ENCODE assay signal across 20 cellular contexts in genomic region chr16:69779724-69780123, GRCh38. TPM values are rescaled to one million over a fixed set of nuclear protein-coding genes. Genes with fewer than 3 reads are reported as not detected.
A peak's percentile ranks its signal among the peaks of the same experiment; 100 is the strongest.
DNase-seq lines count a peak whose midpoint lies in the region; ATAC-seq, FAIRE-seq and TF ChIP-seq lines count a peak whose summit lies in the region.
"Had no signal": no experiment of that assay in that cellular context is flagged by ENCODE, and none has a peak within 500 bp of the region (broad histone marks: within the 10 kb centered on the region; RNA-seq: fewer than 3 reads in every experiment).

No MANE protein-coding gene starts in this region.

- H3K4me1 ChIP-seq in SK-N-SH (ENCODE audit: control insufficient read depth in 1 of 2, insufficient read depth in 2 of 2, low read depth in 1 of 2, low read length in 1 of 2): peaks cover 0 to 5% of the 10 kb centered on the region in 2 experiments; a peak in 2 of 4 replicates
- H3K4me1 ChIP-seq: BLaER1, Caco-2 had no signal

- no peak overlapping the region for H3K27ac ChIP-seq in SK-N-SH (ENCODE audit: low read depth in 2 of 2, low read length in 1 of 2)
- H3K27ac ChIP-seq: BLaER1, GM23248 had no signal

- TF ChIP-seq CTCF in LNCaP clone FGC (IDR thresholded peaks at IDR 0.05; ENCODE audit: control insufficient read depth, extremely low read depth, insufficient read depth) (no peak), SK-N-SH (IDR thresholded peaks at IDR 0.05) (no peak), glutamatergic neuron (IDR thresholded peaks at IDR 0.05; ENCODE audit: partially characterized antibody, unreplicated experiment) (no peak)

- intact Hi-C loops in head of caudate nucleus (cut with DNase I): no loop called here

- TF ChIP-seq RAD21 in SK-N-SH (IDR thresholded peaks at IDR 0.05; ENCODE audit: low read length): no peak

- TF ChIP-seq EP300 in SK-N-SH (IDR thresholded peaks at IDR 0.05; ENCODE audit: borderline replicate concordance in 1 of 2, low read depth in 1 of 2, low read length in 1 of 2): peak in 1 of 2 experiments; percentile 34; a peak in 1 of 4 replicates

- H3K9me3 Mint-ChIP-seq in stimulated activated memory B cell treated with anti-CD40 and anti-IgM and Interleukin-4, amounts not matched to agents 10 μg/mL and 1 μg/mL and 100 μg/mL, for 72 hours: peaks cover 6% of the 10 kb centered on the region
- H3K9me3 Mint-ChIP-seq in glutamatergic neuron (ENCODE audit: unreplicated experiment): peaks cover 2% of the 10 kb centered on the region

- POLR2A ChIA-PET in SK-N-SH (lab: Yijun Ruan, JAX): no interaction called here

- H3K4me1 Mint-ChIP-seq in stimulated activated memory B cell treated with anti-CD40 and anti-IgM and Interleukin-4, amounts not matched to agents 10 μg/mL and 1 μg/mL and 100 μg/mL, for 72 hours: peaks cover 8% of the 10 kb centered on the region
- no peaks in the 10 kb centered on the region for H3K4me1 Mint-ChIP-seq in glutamatergic neuron (ENCODE audit: low read depth, unreplicated experiment)

- no peak overlapping the region for H3K4me3 Mint-ChIP-seq in stimulated activated memory B cell treated with anti-CD40 and anti-IgM and Interleukin-4, amounts not matched to agents 10 μg/mL and 1 μg/mL and 100 μg/mL, for 72 hours
- no peak overlapping the region for H3K4me3 Mint-ChIP-seq in glutamatergic neuron (ENCODE audit: unreplicated experiment)
- H3K4me3 Mint-ChIP-seq: B cell; CD4-positive, CD25-positive, alpha-beta regulatory T cell; CD8-positive, alpha-beta T cell had no signal

- H3K9ac ChIP-seq in SK-N-SH: no peak overlapping the region
- H3K9ac ChIP-seq: BLaER1, GM23248 had no signal

- H4K20me1 ChIP-seq in SK-N-SH (ENCODE audit: insufficient read depth): no peaks in the 10 kb centered on the region

- CTCF ChIA-PET in SK-N-SH (lab: Yijun Ruan, JAX): interaction anchor here (1.0 kb wide), 1 partner anchor 158 kb away, joined by 3 read pairs; no protein-coding TSS in a partner anchor

- WGBS in SK-N-SH (ENCODE audit: low lambda C conversion rate): 50% methylated on average over 2 of the region's 2 CpGs

- no peak overlapping the region for H3K4me2 ChIP-seq in SK-N-SH
- H3K4me2 ChIP-seq: BLaER1 had no signal

- H2AFZ ChIP-seq in SK-N-SH (ENCODE audit: low read depth): no peak overlapping the region
- H2AFZ ChIP-seq: GM23248 had no signal

- no peak for DNase-seq in LNCaP clone FGC (ENCODE audit: low read depth)
- peak; percentile 34 for DNase-seq in SK-N-SH
- no peak for DNase-seq in head of caudate nucleus
- DNase-seq in glutamatergic neuron: no peak
- DNase-seq: Caco-2; CD4-positive, CD25-positive, alpha-beta regulatory T cell; CD8-positive, alpha-beta T cell; DMS153; DND-41; GM23248; H7; HCEC 1CT had no signal

- no peaks in the 10 kb centered on the region for H3K27me3 Mint-ChIP-seq in stimulated activated memory B cell treated with anti-CD40 and anti-IgM and Interleukin-4, amounts not matched to agents 10 μg/mL and 1 μg/mL and 100 μg/mL, for 72 hours
- no peaks in the 10 kb centered on the region for H3K27me3 Mint-ChIP-seq in glutamatergic neuron (ENCODE audit: unreplicated experiment)
- H3K27me3 Mint-ChIP-seq: B cell; CD4-positive, CD25-positive, alpha-beta regulatory T cell had no signal

- H3K36me3 Mint-ChIP-seq in stimulated activated memory B cell treated with anti-CD40 and anti-IgM and Interleukin-4, amounts not matched to agents 10 μg/mL and 1 μg/mL and 100 μg/mL, for 72 hours: peaks cover 30% of the 10 kb centered on the region
- H3K36me3 Mint-ChIP-seq in glutamatergic neuron (ENCODE audit: unreplicated experiment): no peaks in the 10 kb centered on the region

- 0 out of 2 replicates have a peak overlapping the region, but pooled peaks have one; percentile 8 for H3K4me3 ChIP-seq in LNCaP clone FGC (ENCODE audit: low read depth, low read length)
- no peak overlapping the region for H3K4me3 ChIP-seq in SK-N-SH (ENCODE audit: low read depth in 2 of 2, low read length in 1 of 2)
- H3K4me3 ChIP-seq: BLaER1, GM23248 had no signal

- peaks cover 4% of the 10 kb centered on the region for H3F3A ChIP-seq in SK-N-SH (replicated peaks; ENCODE audit: insufficient read depth)

- no peak overlapping the region for H3K27ac Mint-ChIP-seq in stimulated activated memory B cell treated with anti-CD40 and anti-IgM and Interleukin-4, amounts not matched to agents 10 μg/mL and 1 μg/mL and 100 μg/mL, for 72 hours
- H3K27ac Mint-ChIP-seq in glutamatergic neuron (ENCODE audit: unreplicated experiment): no peak overlapping the region
- H3K27ac Mint-ChIP-seq: B cell; CD8-positive, alpha-beta T cell had no signal

- no peaks in the 10 kb centered on the region for H3K9me3 ChIP-seq in SK-N-SH

- no peaks in the 10 kb centered on the region for H3K27me3 ChIP-seq in SK-N-SH (ENCODE audit: insufficient read depth)
- H3K27me3 ChIP-seq: BLaER1 had no signal

- peaks cover 0 to 7% of the 10 kb centered on the region in 2 experiments for H3K36me3 ChIP-seq in SK-N-SH (replicated peaks in 1 of 2; ENCODE audit: control insufficient read depth in 1 of 2, insufficient read depth in 2 of 2, low read length in 1 of 2)

- no peaks in the 10 kb centered on the region for H3K9me2 ChIP-seq in SK-N-SH

- FAIRE-seq in endometrium (lab: Jason Lieb, UNC): peak; percentile 93
- FAIRE-seq: A204.1, G401.6, GM12892, H1 had no signal

- ATAC-seq in stimulated activated memory B cell treated with anti-CD40 and anti-IgM and Interleukin-4, amounts not matched to agents 10 μg/mL and 1 μg/mL and 100 μg/mL, for 72 hours: no peak
- ATAC-seq: CD8-positive, alpha-beta T cell had no signal

- peaks cover 32% of the 10 kb centered on the region for H3K79me2 ChIP-seq in SK-N-SH (ENCODE audit: insufficient read depth)

TF ChIP-seq in SK-N-SH, 30 proteins besides CTCF, POLR2A, EP300 and RAD21:
- TF ChIP-seq MXI1 (IDR thresholded peaks at IDR 0.05; ENCODE audit: low read depth, low read length) (no peak), TCF12 (IDR thresholded peaks at IDR 0.05) (peak; percentile 19; the same call in 1 of the 2 replicates), IRF3 (IDR thresholded peaks at IDR 0.05; ENCODE audit: low read depth, low read length) (no peak), GATA2 (CRISPR knock-in tag; IDR thresholded peaks at IDR 0.05) (peak; percentile 43), RCOR1 (IDR thresholded peaks at IDR 0.05; ENCODE audit: low read length) (peak; percentile 72)

RNA-seq across cellular contexts. Expression of gene WWP2, which starts 17.6 kb away (rescaled TPM):
- polyA plus RNA-seq in SK-N-SH (2012; rRNA removed): 9.2 and 13.3 TPM in 2 replicates
- polyA plus RNA-seq in SK-N-SH (2012; cell fraction: cytosol; rRNA removed): 7.6 and 9.0 TPM in 2 replicates
- polyA plus RNA-seq in SK-N-SH (2012; cell fraction: nucleus; rRNA removed): 24.1 and 30.3 TPM in 2 replicates
- total RNA-seq in glutamatergic neuron (ENCODE audit: unreplicated experiment): 46.8 TPM

RNA-seq across cellular contexts. Expression of gene NOB1, which starts 25.0 kb away (rescaled TPM):
- polyA plus RNA-seq in SK-N-SH (2012; rRNA removed): 79.5 and 86.3 TPM in 2 replicates
- 64.8 and 74.8 TPM in 2 replicates for polyA plus RNA-seq in SK-N-SH (2012; cell fraction: cytosol; rRNA removed)
- 48.5 and 55.5 TPM in 2 replicates for polyA plus RNA-seq in SK-N-SH (2012; cell fraction: nucleus; rRNA removed)
- 22.7 TPM for total RNA-seq in glutamatergic neuron (ENCODE audit: unreplicated experiment)

RNA-seq across cellular contexts. Expression of gene NQO1, which starts 53.4 kb away (rescaled TPM):
- 152 and 162 TPM in 2 replicates for polyA plus RNA-seq in SK-N-SH (2012; rRNA removed)
- 124 and 156 TPM in 2 replicates for polyA plus RNA-seq in SK-N-SH (2012; cell fraction: cytosol; rRNA removed)
- polyA plus RNA-seq in SK-N-SH (2012; cell fraction: nucleus; rRNA removed): 65.3 and 89.9 TPM in 2 replicates
- 7.2 TPM for total RNA-seq in glutamatergic neuron (ENCODE audit: unreplicated experiment)
